8 cellular contexts compared by ENCODE assay signal in genomic region chr9:131393622-131394463, GRCh38. TPM values are rescaled to one million over a fixed set of nuclear protein-coding genes. Genes with fewer than 3 reads are reported as not detected.
DNase-seq lines count a peak whose midpoint lies in the region; ATAC-seq and TF ChIP-seq lines count a peak whose summit lies in the region.

TSS of gene PRRC2B (plus strand) at chr9:131394086. CDS start at chr9:131430145, 36,059 bp downstream.

- in situ Hi-C loops in T47D (cut with HindIII; ENCODE audit: low pct_unique_long_range_greater_than_20kb, low sequenced_read_pairs), result no loop called here

- H3K27me3 ChIP-seq in skeletal muscle tissue (ENCODE audit: control insufficient read depth in 3 of 3, insufficient read depth in 3 of 3, low read length in 3 of 3), result no peaks in the 10 kb centered on the region

- H3K4me3 ChIP-seq in iPS-18c (ENCODE audit: insufficient read depth, low read depth, low read length), result peak within 1 kb of the TSS; percentile 68
- H3K4me3 ChIP-seq in skeletal muscle tissue (ENCODE audit: low read length in 3 of 3), result peak within 1 kb of the TSS; percentile 66 to 73 (median 72)

- no peaks in the 10 kb centered on the region for H3K9me3 ChIP-seq in iPS-18c (ENCODE audit: control insufficient read depth, insufficient read depth, low read length)
- no peaks in the 10 kb centered on the region for H3K9me3 ChIP-seq in skeletal muscle tissue (ENCODE audit: control insufficient read depth in 3 of 3, low read length in 3 of 3)

- no peaks in the 10 kb centered on the region for H3K36me3 ChIP-seq in skeletal muscle tissue (ENCODE audit: control insufficient read depth in 3 of 3, insufficient read depth in 3 of 3, low read length in 3 of 3)

- H3K27ac ChIP-seq in VCaP (peak within 1 kb of the TSS; percentile 99), skeletal muscle tissue (ENCODE audit: low read depth, low read length) (peak within 1 kb of the TSS; percentile 87)

- peak; percentile 46 for ATAC-seq in HG02623 (IDR thresholded peaks at IDR 0.05; ENCODE audit: unreplicated experiment)

- DNase-seq in NCI-H1694 (lab: John Stamatoyannopoulos, UW), result peak; percentile 69
- DNase-seq in T47D (ENCODE audit: low read depth in 1 of 2, low spot score in 1 of 2), result peak; percentile 85 to 93
- DNase-seq in cerebellar nuclear complex (lab: John Stamatoyannopoulos, UW), result no peak

- peaks cover 36 to 37% (median 36%) of the 10 kb centered on the region in 3 donors for H3K4me1 ChIP-seq in skeletal muscle tissue (ENCODE audit: control insufficient read depth in 3 of 3, insufficient read depth in 3 of 3, low read length in 3 of 3)

- peak; percentile 46; the same call in 1 of the 3 replicates for TF ChIP-seq CTCF in GM12872 (IDR thresholded peaks at IDR 0.05; ENCODE audit: insufficient read depth, low read depth, low read length)
- TF ChIP-seq CTCF in VCaP (conservative IDR thresholded peaks at IDR 0.05), result peak; percentile 95

- H3K9ac ChIP-seq in skeletal muscle tissue (ENCODE audit: low read depth in 1 of 3, low read length in 3 of 3), result peak within 1 kb of the TSS; percentile 77 to 85 (median 78)

RNA-seq across cellular contexts. Expression of gene PRRC2B, which starts in this region (rescaled TPM):
- total RNA-seq in skeletal muscle tissue, result 68.4 TPM

Comparison
In these comparisons a context has a peak if more than half of its experiments do, and no peak if none do; other contexts are left out.
1. DNase-seq: peak in NCI-H1694 (single experiment) and T47D (2 of 2); none in cerebellar nuclear complex (0 of 2).